8 cellular contexts compared by ENCODE assay signal in genomic region chr2:51710222-51710621, GRCh38.
DNase-seq lines count a peak whose midpoint lies in the region; ATAC-seq and TF ChIP-seq lines count a peak whose summit lies in the region.

No MANE protein-coding gene starts in this region.

- 73 to 80% methylated on average over 1 to 3 of the region's 3 CpGs for WGBS in transverse colon (ENCODE audit: low coverage in 1 of 2), 2 donors

- H3K4me1 ChIP-seq in transverse colon: no peaks in the 10 kb centered on the region

- no peak overlapping the region for H3K4me3 Mint-ChIP-seq in WTC11

- no peak overlapping the region for H3K27ac Mint-ChIP-seq in WTC11

- intact Hi-C loops in transverse colon (cut with DNase I; ENCODE audit: low total_unique reads): no loop called here

- TF ChIP-seq EP300 in transverse colon (IDR thresholded peaks at IDR 0.05; ENCODE audit: low read depth): no peak

- H3K9me3 Mint-ChIP-seq in WTC11: peaks cover 16% of the 10 kb centered on the region

- TF ChIP-seq POLR2A in transverse colon (IDR thresholded peaks at IDR 0.05): no peak

- CTCF ChIA-PET in WTC11 (lab: Charles Lee): interaction anchor here (1.0 to 1.7 kb wide), 2 partner anchors 15 to 286 kb away, joined by 3 to 4 read pairs; no protein-coding TSS in a partner anchor

- in situ Hi-C loops in transverse colon (cut with MboI; ENCODE audit: low pct_ligation_motif_present in 1 of 4, low pct_unique_long_range_greater_than_20kb in 1 of 4, low sequenced_read_pairs in 3 of 4): no loop called here

- no peak overlapping the region for H3K4me3 ChIP-seq in transverse colon

- H3K4me1 Mint-ChIP-seq in WTC11: peaks cover 10% of the 10 kb centered on the region

- H3K36me3 Mint-ChIP-seq in WTC11: peaks cover 11% of the 10 kb centered on the region

- peak; percentile 100 for ATAC-seq in WTC11

- H3K27ac ChIP-seq in transverse colon: no peak overlapping the region

- DNase-seq in SKM-1 treated with dmso at 0.1 percent for 144 hours (lab: John Stamatoyannopoulos, UW; ENCODE audit: unreplicated experiment): peak; percentile 39
- no peak for DNase-seq in SKM-1 (lab: John Stamatoyannopoulos, UW; ENCODE audit: unreplicated experiment)
- peak; percentile 10 for DNase-seq in HT1080 (ENCODE audit: low read depth)
- peak; percentile 57 for DNase-seq in WTC11 (ENCODE audit: low spot score)
- peak; percentile 9 for DNase-seq in transverse colon
- no peak for DNase-seq in glomerular visceral epithelial cell (ENCODE audit: extremely low spot score)
- DNase-seq in COLO829 (ENCODE audit: low spot score): no peak
- no peak for DNase-seq in NCI-H128 (lab: John Stamatoyannopoulos, UW; ENCODE audit: unreplicated experiment)

- H3K9me3 ChIP-seq in transverse colon: peaks cover 11 to 14% of the 10 kb centered on the region in 2 donors

- no peaks in the 10 kb centered on the region for H3K27me3 ChIP-seq in transverse colon

- peaks cover 0 to 4% (median 0%) of the 10 kb centered on the region in 4 donors for H3K36me3 ChIP-seq in transverse colon

- no peaks in the 10 kb centered on the region for H3K27me3 Mint-ChIP-seq in WTC11 (ENCODE audit: low read depth)

- TF ChIP-seq CTCF in WTC11 (IDR thresholded peaks at IDR 0.05) (peak; percentile 29; the same call in 1 of the 2 replicates), transverse colon (IDR thresholded peaks at IDR 0.05) (no peak)

- POLR2A ChIA-PET in WTC11 (lab: Charles Lee): no interaction called here

TF ChIP-seq in WTC11, 78 proteins besides CTCF, POLR2A, EP300 and RAD21:
- no peak for TF ChIP-seq JUN (CRISPR knock-in tag; IDR thresholded peaks at IDR 0.05)
- TF ChIP-seq PREB (CRISPR knock-in tag; IDR thresholded peaks at IDR 0.05; ENCODE audit: borderline replicate concordance): no peak

Comparison
In these comparisons a context has a peak if more than half of its experiments do, and no peak if none do; other contexts are left out.
1. DNase-seq: peak in SKM-1 treated with dmso at 0.1 percent for 144 hours (single experiment), HT1080 (single experiment), WTC11 (single experiment) and transverse colon (single experiment); none in SKM-1 (single experiment), glomerular visceral epithelial cell (single experiment), COLO829 (single experiment) and NCI-H128 (single experiment).